In genomic region chr10:75276029-75276872, GRCh38 we compare ENCODE assay signal across 18 cellular contexts. TPM values are rescaled to one million over a fixed set of nuclear protein-coding genes. Genes with fewer than 3 reads are reported as not detected.
A peak's percentile ranks its signal among the peaks of the same experiment; 100 is the strongest.
DNase-seq lines count a peak whose midpoint lies in the region; ATAC-seq and TF ChIP-seq lines count a peak whose summit lies in the region.
"Had no signal": no experiment of that assay in that cellular context is flagged by ENCODE, and none has a peak within 500 bp of the region (broad histone marks: within the 10 kb centered on the region; RNA-seq: fewer than 3 reads in every experiment).

No MANE protein-coding gene starts in this region.

- no peaks in the 10 kb centered on the region for H3K9me3 ChIP-seq in colonic mucosa
- H3K9me3 ChIP-seq in left lung = no peaks in the 10 kb centered on the region
- no peaks in the 10 kb centered on the region for H3K9me3 ChIP-seq in stomach
- H3K9me3 ChIP-seq: BLaER1 treated with 17β-estradiol and CSF1 and Interleukin-3, amounts not matched to agents 10 nM and 100 nM had no signal

- ATAC-seq in left lung (peak; percentile 92), GM18517 (IDR thresholded peaks at IDR 0.05; ENCODE audit: unreplicated experiment) (no peak)
- ATAC-seq: activated T-helper 17 cell treated with anti-CD3 and anti-CD28 coated beads, Interleukin-2, amount 50 U/mL, for 72 hours; esophagus mucosa; stimulated activated effector memory CD8-positive, alpha-beta T cell treated with anti-CD3 and anti-CD28 coated beads, Interleukin-12 subunit alpha, Interleukin-12 subunit beta, amount 100 ng/mL, for 72 hours had no signal

- H3K36me3 ChIP-seq in colonic mucosa = no peaks in the 10 kb centered on the region
- H3K36me3 ChIP-seq in left lung = no peaks in the 10 kb centered on the region
- no peaks in the 10 kb centered on the region for H3K36me3 ChIP-seq in stomach
- H3K36me3 ChIP-seq: BLaER1 treated with 17β-estradiol and CSF1 and Interleukin-3, amounts not matched to agents 10 nM and 100 nM had no signal

- 31 to 62% (median 56%) methylated on average over 41 to 46 of the region's 46 CpGs for WGBS in stomach, 5 donors

- no peak for TF ChIP-seq POLR2A in stomach (IDR thresholded peaks at IDR 0.05)

- CTCF ChIA-PET in HEK293T (lab: Yijun Ruan, JAX) = no interaction called here

- no peak overlapping the region for H3K4me3 Mint-ChIP-seq in progenitor cell of endocrine pancreas (ENCODE audit: low read depth)
- H3K4me3 Mint-ChIP-seq: activated T-helper 17 cell treated with anti-CD3 and anti-CD28 coated beads, Interleukin-2, amount 50 U/mL, for 72 hours; natural killer cell treated with Interleukin-12 subunit alpha and Interleukin-12 subunit beta and Interleukin-15 and Interleukin-18, amount 100 ng/mL, for 72 hours; stimulated activated effector memory CD8-positive, alpha-beta T cell treated with anti-CD3 and anti-CD28 coated beads, Interleukin-12 subunit alpha, Interleukin-12 subunit beta, amount 100 ng/mL, for 72 hours had no signal

- H3K27me3 Mint-ChIP-seq in progenitor cell of endocrine pancreas = peaks cover 11% of the 10 kb centered on the region
- H3K27me3 Mint-ChIP-seq: activated T-helper 17 cell treated with anti-CD3 and anti-CD28 coated beads, Interleukin-2, amount 50 U/mL, for 72 hours had no signal

- H3K9ac ChIP-seq in colonic mucosa (ENCODE audit: low read depth in 2 of 2, low read length in 2 of 2) = peak overlapping the region; percentile 8 to 73
- H3K9ac ChIP-seq: BLaER1 treated with 17β-estradiol and CSF1 and Interleukin-3, amounts not matched to agents 10 nM and 100 nM had no signal

- no peak overlapping the region for H3K27ac ChIP-seq in colonic mucosa
- H3K27ac ChIP-seq in left lung = peak overlapping the region in 1 of 2 donors; percentile 55
- H3K27ac ChIP-seq in stomach = peak overlapping the region in 4 of 5 donors; percentile 35 to 89 (median 72)
- H3K27ac ChIP-seq: BLaER1 treated with 17β-estradiol and CSF1 and Interleukin-3, amounts not matched to agents 10 nM and 100 nM; SK-N-MC had no signal

- H3K4me3 ChIP-seq in colonic mucosa (peak overlapping the region; percentile 42), left lung (peak overlapping the region; percentile 27 to 31), stomach (peak overlapping the region; percentile 19 to 43 (median 30))
- H3K4me3 ChIP-seq: BLaER1 treated with 17β-estradiol and CSF1 and Interleukin-3, amounts not matched to agents 10 nM and 100 nM; SK-N-MC had no signal

- DNase-seq in HEK293T (ENCODE audit: extremely low spot score) (no peak), colonic mucosa (peak; percentile 71), left lung (peak in 1 of 2 donors; percentile 87), stomach (peak; percentile 28), progenitor cell of endocrine pancreas (ENCODE audit: low spot score, unreplicated experiment) (no peak)
- DNase-seq in activated T-cell treated with anti-CD3 and anti-CD28 coated beads, Interleukin-2, amount 50 U/mL, for 48 hours = no peak
- no peak for DNase-seq in stimulated activated CD4-positive, alpha-beta T cell treated with anti-CD3 and anti-CD28 coated beads, Interleukin-1b, Interleukin-23, amount 100 ng/mL, for 48 hours
- DNase-seq: activated CD4-positive, alpha-beta T cell treated with anti-CD3 and anti-CD28 coated beads, Interleukin-2, amount 50 U/mL, for 48 hours; amniotic stem cell; DND-41 had no signal

- no peak overlapping the region for H3K27ac Mint-ChIP-seq in progenitor cell of endocrine pancreas
- H3K27ac Mint-ChIP-seq: activated T-helper 17 cell treated with anti-CD3 and anti-CD28 coated beads, Interleukin-2, amount 50 U/mL, for 72 hours; IgD-negative memory B cell; natural killer cell treated with Interleukin-12 subunit alpha and Interleukin-12 subunit beta and Interleukin-15 and Interleukin-18, amount 100 ng/mL, for 72 hours; stimulated activated effector memory CD8-positive, alpha-beta T cell treated with anti-CD3 and anti-CD28 coated beads, Interleukin-12 subunit alpha, Interleukin-12 subunit beta, amount 100 ng/mL, for 72 hours had no signal

- no peak for TF ChIP-seq CTCF in colonic mucosa (IDR thresholded peaks at IDR 0.05)
- TF ChIP-seq CTCF in left lung (IDR thresholded peaks at IDR 0.05) = no peak
- TF ChIP-seq CTCF in stomach (IDR thresholded peaks at IDR 0.05) = no peak
- no peak for TF ChIP-seq CTCF in progenitor cell of endocrine pancreas (IDR thresholded peaks at IDR 0.05; ENCODE audit: unreplicated experiment)

- H3K9me3 Mint-ChIP-seq in progenitor cell of endocrine pancreas (ENCODE audit: low read depth) = no peaks in the 10 kb centered on the region
- H3K9me3 Mint-ChIP-seq: activated T-helper 17 cell treated with anti-CD3 and anti-CD28 coated beads, Interleukin-2, amount 50 U/mL, for 72 hours; IgD-negative memory B cell; natural killer cell treated with Interleukin-12 subunit alpha and Interleukin-12 subunit beta and Interleukin-15 and Interleukin-18, amount 100 ng/mL, for 72 hours; stimulated activated effector memory CD8-positive, alpha-beta T cell treated with anti-CD3 and anti-CD28 coated beads, Interleukin-12 subunit alpha, Interleukin-12 subunit beta, amount 100 ng/mL, for 72 hours had no signal

- intact Hi-C loops in colonic mucosa (cut with DNase I) (no loop called here), left lung (cut with DNase I) (no loop called here), stomach (cut with DNase I; ENCODE audit: low total_unique reads) (no loop called here)

- no peaks in the 10 kb centered on the region for H3K4me1 ChIP-seq in colonic mucosa
- peaks cover 0 to 10% of the 10 kb centered on the region in 2 donors for H3K4me1 ChIP-seq in left lung
- H3K4me1 ChIP-seq in stomach = peaks cover 0 to 13% (median 0%) of the 10 kb centered on the region in 4 donors

- H3K36me3 Mint-ChIP-seq in progenitor cell of endocrine pancreas (ENCODE audit: insufficient read depth) = no peaks in the 10 kb centered on the region
- H3K36me3 Mint-ChIP-seq: IgD-negative memory B cell; natural killer cell treated with Interleukin-12 subunit alpha and Interleukin-12 subunit beta and Interleukin-15 and Interleukin-18, amount 100 ng/mL, for 72 hours; stimulated activated effector memory CD8-positive, alpha-beta T cell treated with anti-CD3 and anti-CD28 coated beads, Interleukin-12 subunit alpha, Interleukin-12 subunit beta, amount 100 ng/mL, for 72 hours had no signal

- POLR2A ChIA-PET in HEK293T (lab: Yijun Ruan, JAX) = no interaction called here

- H3K27me3 ChIP-seq in colonic mucosa = no peaks in the 10 kb centered on the region
- H3K27me3 ChIP-seq in left lung = no peaks in the 10 kb centered on the region
- no peaks in the 10 kb centered on the region for H3K27me3 ChIP-seq in stomach
- H3K27me3 ChIP-seq: BLaER1 treated with 17β-estradiol and CSF1 and Interleukin-3, amounts not matched to agents 10 nM and 100 nM had no signal

- no peak for TF ChIP-seq EP300 in stomach (IDR thresholded peaks at IDR 0.05)

- peaks cover 13% of the 10 kb centered on the region for H3K4me1 Mint-ChIP-seq in progenitor cell of endocrine pancreas (ENCODE audit: low read depth)
- H3K4me1 Mint-ChIP-seq: activated T-helper 17 cell treated with anti-CD3 and anti-CD28 coated beads, Interleukin-2, amount 50 U/mL, for 72 hours; IgD-negative memory B cell; stimulated activated effector memory CD8-positive, alpha-beta T cell treated with anti-CD3 and anti-CD28 coated beads, Interleukin-12 subunit alpha, Interleukin-12 subunit beta, amount 100 ng/mL, for 72 hours had no signal

TF ChIP-seq in HEK293T, 16 proteins besides CTCF, POLR2A, EP300 and RAD21:
- no peak for TF ChIP-seq NFRKB (IDR thresholded peaks at IDR 0.05)
- no peak for TF ChIP-seq ELF4 (IDR thresholded peaks at IDR 0.05)
- TF ChIP-seq FOXA1 (IDR thresholded peaks at IDR 0.05) = no peak
- TF ChIP-seq, protein P1, sequence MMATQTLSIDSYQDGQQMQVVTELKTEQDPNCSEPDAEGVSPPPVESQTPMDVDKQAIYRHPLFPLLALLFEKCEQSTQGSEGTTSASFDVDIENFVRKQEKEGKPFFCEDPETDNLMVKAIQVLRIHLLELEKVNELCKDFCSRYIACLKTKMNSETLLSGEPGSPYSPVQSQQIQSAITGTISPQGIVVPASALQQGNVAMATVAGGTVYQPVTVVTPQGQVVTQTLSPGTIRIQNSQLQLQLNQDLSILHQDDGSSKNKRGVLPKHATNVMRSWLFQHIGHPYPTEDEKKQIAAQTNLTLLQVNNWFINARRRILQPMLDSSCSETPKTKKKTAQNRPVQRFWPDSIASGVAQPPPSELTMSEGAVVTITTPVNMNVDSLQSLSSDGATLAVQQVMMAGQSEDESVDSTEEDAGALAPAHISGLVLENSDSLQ (IDR thresholded peaks at IDR 0.05) = no peak
- TF ChIP-seq SUZ12 (IDR thresholded peaks at IDR 0.05) = no peak
- TF ChIP-seq L3MBTL2 (conservative IDR thresholded peaks at IDR 0.05) = 0 out of 2 replicates have a peak, but pooled peaks have one; percentile 13
- no peak for TF ChIP-seq BHLHE40 (IDR thresholded peaks at IDR 0.05; ENCODE audit: borderline replicate concordance)
- TF ChIP-seq HDGF (IDR thresholded peaks at IDR 0.05; ENCODE audit: borderline replicate concordance) = no peak

RNA-seq across cellular contexts. Expression of gene COMTD1, which starts 40.5 kb away (rescaled TPM):
- total RNA-seq in colonic mucosa (100 to 1,000 TPM in 1 of 2 donors, 10 to 100 TPM in 1; 62.6 to 117 TPM), left lung (10 to 100 TPM; 18.6 to 26.5 TPM), stomach (100 to 1,000 TPM in 2 of 5 donors, 10 to 100 TPM in 3; 15.4 to 446 (median 71.4) TPM), progenitor cell of endocrine pancreas (18.4 and 19.9 TPM in 2 replicates)
- polyA plus RNA-seq in stomach = 100 to 1,000 TPM; 119 to 173 (median 137) TPM

Comparison
In these comparisons a context has a peak if more than half of its experiments do, and no peak if none do; other contexts are left out.
1. DNase-seq: peak in colonic mucosa (single experiment) and stomach (single experiment); none in HEK293T (single experiment), activated T-cell treated with anti-CD3 and anti-CD28 coated beads, Interleukin-2, amount 50 U/mL, for 48 hours (0 of 2), stimulated activated CD4-positive, alpha-beta T cell treated with anti-CD3 and anti-CD28 coated beads, Interleukin-1b, Interleukin-23, amount 100 ng/mL, for 48 hours (single experiment) and progenitor cell of endocrine pancreas (single experiment).
2. Peak in every context shown above with its lines, with median percentiles within 50 percentile points of each other: H3K4me3 ChIP-seq.